Comparison of ENCODE assay signal across 3 cellular contexts in the genomic region with DNA sequence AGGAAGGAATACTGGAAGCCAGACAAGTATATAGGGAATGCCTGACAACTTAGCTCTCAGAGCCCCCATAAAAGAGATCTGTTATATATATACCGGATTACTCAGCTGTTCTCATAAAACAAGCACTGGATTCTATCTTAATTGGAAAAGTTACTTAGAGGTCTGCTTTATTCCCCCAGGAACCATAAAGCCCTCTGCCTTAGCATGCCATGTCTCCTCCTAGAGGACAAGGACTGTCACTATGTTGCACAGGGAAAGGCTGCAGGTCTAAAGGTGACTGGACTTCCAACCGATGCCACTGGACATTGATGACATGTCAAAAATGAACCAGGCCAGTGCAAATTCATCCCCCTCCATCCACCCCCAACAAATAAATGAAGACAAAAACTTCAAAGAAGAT.
TF ChIP-seq lines count a peak whose summit lies in the region.

No MANE protein-coding gene starts in this region.

TF ChIP-seq in SK-N-SH, 30 proteins besides CTCF, POLR2A, EP300 and RAD21:
- TF ChIP-seq RFX5 (IDR thresholded peaks at IDR 0.05; ENCODE audit: low read length) = no peak
- TF ChIP-seq FOXM1 (IDR thresholded peaks at IDR 0.05; ENCODE audit: low read depth) = no peak
- TF ChIP-seq MXI1 (IDR thresholded peaks at IDR 0.05; ENCODE audit: low read depth, low read length) = no peak
- no peak for TF ChIP-seq GABPA (IDR thresholded peaks at IDR 0.05; ENCODE audit: low read depth)
- TF ChIP-seq, protein P1, sequence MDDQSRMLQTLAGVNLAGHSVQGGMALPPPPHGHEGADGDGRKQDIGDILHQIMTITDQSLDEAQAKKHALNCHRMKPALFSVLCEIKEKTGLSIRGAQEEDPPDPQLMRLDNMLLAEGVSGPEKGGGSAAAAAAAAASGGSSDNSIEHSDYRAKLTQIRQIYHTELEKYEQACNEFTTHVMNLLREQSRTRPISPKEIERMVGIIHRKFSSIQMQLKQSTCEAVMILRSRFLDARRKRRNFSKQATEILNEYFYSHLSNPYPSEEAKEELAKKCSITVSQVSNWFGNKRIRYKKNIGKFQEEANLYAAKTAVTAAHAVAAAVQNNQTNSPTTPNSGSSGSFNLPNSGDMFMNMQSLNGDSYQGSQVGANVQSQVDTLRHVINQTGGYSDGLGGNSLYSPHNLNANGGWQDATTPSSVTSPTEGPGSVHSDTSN (IDR thresholded peaks at IDR 0.05) = no peak
- no peak for TF ChIP-seq EZH2phosphoT487 (IDR thresholded peaks at IDR 0.05; ENCODE audit: borderline replicate concordance, low read depth)
- no peak for TF ChIP-seq SIN3A (IDR thresholded peaks at IDR 0.05; ENCODE audit: borderline replicate concordance, low read depth, low read length)
- TF ChIP-seq RCOR1 (IDR thresholded peaks at IDR 0.05; ENCODE audit: low read length) = no peak
- no peak for TF ChIP-seq RXRA (IDR thresholded peaks at IDR 0.05; ENCODE audit: borderline replicate concordance, low read depth)
- TF ChIP-seq FOXJ3 (CRISPR knock-in tag; IDR thresholded peaks at IDR 0.05) = no peak
- no peak for TF ChIP-seq USF1 (IDR thresholded peaks at IDR 0.05; ENCODE audit: borderline replicate concordance, low read depth)
- TF ChIP-seq, protein P2, sequence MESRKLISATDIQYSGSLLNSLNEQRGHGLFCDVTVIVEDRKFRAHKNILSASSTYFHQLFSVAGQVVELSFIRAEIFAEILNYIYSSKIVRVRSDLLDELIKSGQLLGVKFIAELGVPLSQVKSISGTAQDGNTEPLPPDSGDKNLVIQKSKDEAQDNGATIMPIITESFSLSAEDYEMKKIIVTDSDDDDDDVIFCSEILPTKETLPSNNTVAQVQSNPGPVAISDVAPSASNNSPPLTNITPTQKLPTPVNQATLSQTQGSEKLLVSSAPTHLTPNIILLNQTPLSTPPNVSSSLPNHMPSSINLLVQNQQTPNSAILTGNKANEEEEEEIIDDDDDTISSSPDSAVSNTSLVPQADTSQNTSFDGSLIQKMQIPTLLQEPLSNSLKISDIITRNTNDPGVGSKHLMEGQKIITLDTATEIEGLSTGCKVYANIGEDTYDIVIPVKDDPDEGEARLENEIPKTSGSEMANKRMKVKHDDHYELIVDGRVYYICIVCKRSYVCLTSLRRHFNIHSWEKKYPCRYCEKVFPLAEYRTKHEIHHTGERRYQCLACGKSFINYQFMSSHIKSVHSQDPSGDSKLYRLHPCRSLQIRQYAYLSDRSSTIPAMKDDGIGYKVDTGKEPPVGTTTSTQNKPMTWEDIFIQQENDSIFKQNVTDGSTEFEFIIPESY (IDR thresholded peaks at IDR 0.05; ENCODE audit: borderline replicate concordance, low read depth) = no peak
- no peak for TF ChIP-seq NRF1 (IDR thresholded peaks at IDR 0.05; ENCODE audit: low read depth, low read length)
- TF ChIP-seq FOSL2 (IDR thresholded peaks at IDR 0.05; ENCODE audit: borderline replicate concordance, low read depth) = no peak

TF ChIP-seq in SK-N-SH treated with all-trans-retinoic acid at 6 μM for 48 hours, 23 proteins besides CTCF, POLR2A, EP300 and RAD21:
- TF ChIP-seq ZNF70 (CRISPR knock-in tag; IDR thresholded peaks at IDR 0.05) (no peak), TCF4 (CRISPR knock-in tag; IDR thresholded peaks at IDR 0.05; ENCODE audit: borderline replicate concordance) (no peak), ZNF8 (CRISPR knock-in tag; IDR thresholded peaks at IDR 0.05) (no peak), TOX (CRISPR knock-in tag; IDR thresholded peaks at IDR 0.05; ENCODE audit: borderline replicate concordance) (no peak), SNAI2 (CRISPR knock-in tag; IDR thresholded peaks at IDR 0.05) (no peak), ZC3H10 (CRISPR knock-in tag; IDR thresholded peaks at IDR 0.05) (no peak), ARNTL (CRISPR knock-in tag; IDR thresholded peaks at IDR 0.05; ENCODE audit: borderline replicate concordance, low read depth) (no peak), PATZ1 (CRISPR knock-in tag; IDR thresholded peaks at IDR 0.05; ENCODE audit: borderline replicate concordance) (no peak), OSR1 (CRISPR knock-in tag; IDR thresholded peaks at IDR 0.05) (no peak), ZFP30 (CRISPR knock-in tag; IDR thresholded peaks at IDR 0.05) (no peak), RARB (CRISPR knock-in tag; IDR thresholded peaks at IDR 0.05) (no peak), BACH2 (CRISPR knock-in tag; IDR thresholded peaks at IDR 0.05; ENCODE audit: borderline replicate concordance) (no peak)
- TF ChIP-seq, protein P3, sequence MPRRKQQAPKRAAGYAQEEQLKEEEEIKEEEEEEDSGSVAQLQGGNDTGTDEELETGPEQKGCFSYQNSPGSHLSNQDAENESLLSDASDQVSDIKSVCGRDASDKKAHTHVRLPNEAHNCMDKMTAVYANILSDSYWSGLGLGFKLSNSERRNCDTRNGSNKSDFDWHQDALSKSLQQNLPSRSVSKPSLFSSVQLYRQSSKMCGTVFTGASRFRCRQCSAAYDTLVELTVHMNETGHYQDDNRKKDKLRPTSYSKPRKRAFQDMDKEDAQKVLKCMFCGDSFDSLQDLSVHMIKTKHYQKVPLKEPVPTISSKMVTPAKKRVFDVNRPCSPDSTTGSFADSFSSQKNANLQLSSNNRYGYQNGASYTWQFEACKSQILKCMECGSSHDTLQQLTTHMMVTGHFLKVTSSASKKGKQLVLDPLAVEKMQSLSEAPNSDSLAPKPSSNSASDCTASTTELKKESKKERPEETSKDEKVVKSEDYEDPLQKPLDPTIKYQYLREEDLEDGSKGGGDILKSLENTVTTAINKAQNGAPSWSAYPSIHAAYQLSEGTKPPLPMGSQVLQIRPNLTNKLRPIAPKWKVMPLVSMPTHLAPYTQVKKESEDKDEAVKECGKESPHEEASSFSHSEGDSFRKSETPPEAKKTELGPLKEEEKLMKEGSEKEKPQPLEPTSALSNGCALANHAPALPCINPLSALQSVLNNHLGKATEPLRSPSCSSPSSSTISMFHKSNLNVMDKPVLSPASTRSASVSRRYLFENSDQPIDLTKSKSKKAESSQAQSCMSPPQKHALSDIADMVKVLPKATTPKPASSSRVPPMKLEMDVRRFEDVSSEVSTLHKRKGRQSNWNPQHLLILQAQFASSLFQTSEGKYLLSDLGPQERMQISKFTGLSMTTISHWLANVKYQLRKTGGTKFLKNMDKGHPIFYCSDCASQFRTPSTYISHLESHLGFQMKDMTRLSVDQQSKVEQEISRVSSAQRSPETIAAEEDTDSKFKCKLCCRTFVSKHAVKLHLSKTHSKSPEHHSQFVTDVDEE (CRISPR knock-in tag; IDR thresholded peaks at IDR 0.05) = no peak
- TF ChIP-seq, protein P4, sequence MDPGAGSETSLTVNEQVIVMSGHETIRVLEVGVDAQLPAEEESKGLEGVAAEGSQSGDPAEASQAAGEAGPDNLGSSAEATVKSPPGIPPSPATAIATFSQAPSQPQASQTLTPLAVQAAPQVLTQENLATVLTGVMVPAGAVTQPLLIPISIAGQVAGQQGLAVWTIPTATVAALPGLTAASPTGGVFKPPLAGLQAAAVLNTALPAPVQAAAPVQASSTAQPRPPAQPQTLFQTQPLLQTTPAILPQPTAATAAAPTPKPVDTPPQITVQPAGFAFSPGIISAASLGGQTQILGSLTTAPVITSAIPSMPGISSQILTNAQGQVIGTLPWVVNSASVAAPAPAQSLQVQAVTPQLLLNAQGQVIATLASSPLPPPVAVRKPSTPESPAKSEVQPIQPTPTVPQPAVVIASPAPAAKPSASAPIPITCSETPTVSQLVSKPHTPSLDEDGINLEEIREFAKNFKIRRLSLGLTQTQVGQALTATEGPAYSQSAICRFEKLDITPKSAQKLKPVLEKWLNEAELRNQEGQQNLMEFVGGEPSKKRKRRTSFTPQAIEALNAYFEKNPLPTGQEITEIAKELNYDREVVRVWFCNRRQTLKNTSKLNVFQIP (CRISPR knock-in tag; IDR thresholded peaks at IDR 0.05; ENCODE audit: borderline replicate concordance, low read depth) = no peak

TF ChIP-seq in H1, 55 proteins besides CTCF, POLR2A, EP300 and RAD21:
- TF ChIP-seq MAFK (IDR thresholded peaks at IDR 0.05; ENCODE audit: low read depth, low read length) = no peak
- TF ChIP-seq TEAD4 (IDR thresholded peaks at IDR 0.05; ENCODE audit: low read depth, low read length) = no peak
- TF ChIP-seq KDM5A (IDR thresholded peaks at IDR 0.05; ENCODE audit: low read length) = no peak
- no peak for TF ChIP-seq YY1 (IDR thresholded peaks at IDR 0.05; ENCODE audit: low read depth, low read length)
- TF ChIP-seq CHD2 (IDR thresholded peaks at IDR 0.05; ENCODE audit: low read length) = no peak
- no peak for TF ChIP-seq TAF7 (optimal IDR thresholded peaks at IDR 0.05; ENCODE audit: borderline replicate concordance, low read depth, low read length)
- TF ChIP-seq PHF8 (conservative IDR thresholded peaks at IDR 0.05; ENCODE audit: low read depth, low read length) = no peak
- TF ChIP-seq CHD1 (IDR thresholded peaks at IDR 0.05; ENCODE audit: low read depth, low read length) = no peak
- no peak for TF ChIP-seq ASH2L (IDR thresholded peaks at IDR 0.05; ENCODE audit: low read length)
- no peak for TF ChIP-seq RBBP5 (IDR thresholded peaks at IDR 0.05; ENCODE audit: borderline replicate concordance, low read depth, low read length)
- no peak for TF ChIP-seq NANOG (IDR thresholded peaks at IDR 0.05; ENCODE audit: insufficient read depth, low read depth, low read length, poor library complexity, severe bottlenecking)
- TF ChIP-seq, protein P5, sequence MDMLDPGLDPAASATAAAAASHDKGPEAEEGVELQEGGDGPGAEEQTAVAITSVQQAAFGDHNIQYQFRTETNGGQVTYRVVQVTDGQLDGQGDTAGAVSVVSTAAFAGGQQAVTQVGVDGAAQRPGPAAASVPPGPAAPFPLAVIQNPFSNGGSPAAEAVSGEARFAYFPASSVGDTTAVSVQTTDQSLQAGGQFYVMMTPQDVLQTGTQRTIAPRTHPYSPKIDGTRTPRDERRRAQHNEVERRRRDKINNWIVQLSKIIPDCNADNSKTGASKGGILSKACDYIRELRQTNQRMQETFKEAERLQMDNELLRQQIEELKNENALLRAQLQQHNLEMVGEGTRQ (IDR thresholded peaks at IDR 0.05; ENCODE audit: low read length) = no peak
- TF ChIP-seq POU5F1 (IDR thresholded peaks at IDR 0.05; ENCODE audit: low read depth, low read length) = no peak
- no peak for TF ChIP-seq HDAC2 (IDR thresholded peaks at IDR 0.05; ENCODE audit: borderline replicate concordance in 1 of 2, low read depth in 2 of 2, low read length in 2 of 2)
- no peak for TF ChIP-seq POLR2AphosphoS5 (IDR thresholded peaks at IDR 0.05; ENCODE audit: low read depth, low read length)
